15 cellular contexts compared by ENCODE assay signal in the genomic region with DNA sequence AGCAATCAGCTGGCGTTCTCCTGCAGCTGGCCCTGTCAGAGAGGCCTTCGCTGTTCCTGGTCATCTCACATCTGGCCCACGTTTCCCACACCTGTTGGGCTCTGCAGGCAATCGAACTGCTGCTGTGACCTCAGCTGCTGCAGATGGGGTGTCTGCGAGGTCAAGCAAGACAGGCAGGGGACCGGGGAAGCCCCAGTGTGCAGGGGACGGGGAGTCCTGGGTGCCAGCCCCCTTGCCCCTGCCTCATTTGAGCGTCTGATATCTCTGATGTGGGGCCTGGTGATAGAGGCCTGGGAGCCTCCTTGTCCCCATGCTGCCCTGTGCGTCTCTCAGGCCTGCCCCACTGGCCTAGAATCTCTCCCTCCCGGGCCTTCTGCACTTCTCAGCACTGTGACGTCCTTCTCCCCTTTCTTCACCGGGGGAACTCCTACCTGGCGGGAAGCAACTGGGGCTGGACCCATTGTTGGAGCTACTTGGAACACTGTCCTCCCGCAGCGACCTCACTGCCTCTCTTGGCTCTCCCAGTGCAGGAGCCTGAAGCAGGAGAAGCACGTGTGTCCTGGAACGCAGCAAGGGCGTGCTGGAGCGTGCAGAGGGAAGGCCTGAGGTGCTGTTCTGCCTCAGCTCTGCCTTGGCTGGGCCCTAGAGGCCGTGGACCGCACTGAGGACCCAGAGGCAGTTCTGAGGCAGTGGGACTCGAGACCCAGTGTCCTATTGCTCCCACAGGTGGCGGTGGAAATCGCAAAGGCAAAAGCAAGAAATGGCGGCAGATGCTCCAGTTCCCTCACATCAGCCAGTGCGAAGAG. TPM values are rescaled to one million over a fixed set of nuclear protein-coding genes. Genes with fewer than 3 reads are reported as not detected.
DNase-seq lines count a peak whose midpoint lies in the region; ATAC-seq and TF ChIP-seq lines count a peak whose summit lies in the region.
"Had no signal": no experiment of that assay in that cellular context is flagged by ENCODE, and none has a peak within 500 bp of the region (broad histone marks: within the 10 kb centered on the region; RNA-seq: fewer than 3 reads in every experiment).

No MANE protein-coding gene starts in this region.

- H3K36me3 Mint-ChIP-seq in CD14-positive monocyte: peaks cover 42 to 72% of the 10 kb centered on the region in 2 donors
- peaks cover 10% of the 10 kb centered on the region for H3K36me3 Mint-ChIP-seq in memory B cell

- TF ChIP-seq POLR2A in GM18505 (IDR thresholded peaks at IDR 0.05; ENCODE audit: borderline replicate concordance, extremely low read depth, insufficient read depth, insufficient read length): peak; percentile 18

- no peak for TF ChIP-seq CTCF in CD14-positive monocyte (IDR thresholded peaks at IDR 0.05)

- peaks cover 24% of the 10 kb centered on the region for H3K36me3 ChIP-seq in H7 (replicated peaks; ENCODE audit: control insufficient read depth, insufficient read depth, low read length)

- H3K27ac Mint-ChIP-seq in CD14-positive monocyte (peak overlapping the region; percentile 99 to 100 (median 99)), memory B cell (peak overlapping the region; percentile 91)

- intact Hi-C loops in CD14-positive monocyte (cut with micrococcal nuclease): loop anchor here in 1 of 2 donors (2.0 kb wide), 1 partner anchor 14 kb away; no protein-coding TSS in a partner anchor

- H3K27me3 ChIP-seq in H7 (ENCODE audit: control insufficient read depth, insufficient read depth, low read length): no peaks in the 10 kb centered on the region
- H3K27me3 ChIP-seq: heart right ventricle had no signal

- no peak for ATAC-seq in GM18505 (IDR thresholded peaks at IDR 0.05; ENCODE audit: unreplicated experiment)
- ATAC-seq in memory B cell (ENCODE audit: low read depth): no peak

- H3K4me3 Mint-ChIP-seq in CD14-positive monocyte (peak overlapping the region; percentile 73 to 95), memory B cell (peak overlapping the region; percentile 94)

- no peak overlapping the region for H3K4me3 ChIP-seq in H7 (ENCODE audit: insufficient read depth, low read depth, low read length)

- no peak for DNase-seq in CD14-positive monocyte (ENCODE audit: low spot score)
- DNase-seq in activated CD8-positive, alpha-beta memory T cell treated with anti-CD3 and anti-CD28 coated beads, Interleukin-2, amount 50 U/mL, for 48 hours: peak; percentile 66
- no peak for DNase-seq in memory B cell (ENCODE audit: low spot score in 2 of 2)
- DNase-seq in activated gamma-delta T cell (lab: John Stamatoyannopoulos, UW): no peak
- no peak for DNase-seq in H7
- no peak for DNase-seq in inferior parietal cortex (ENCODE audit: extremely low spot score)
- DNase-seq in EL: no peak
- DNase-seq: cerebellar nuclear complex, DMS 273 treated with DMSO at 0.1 percent for 48 hours, heart right ventricle, NCI-H82, trophoblast cell had no signal

- H3K4me1 Mint-ChIP-seq in CD14-positive monocyte (peaks cover 53% of the 10 kb centered on the region), memory B cell (peaks cover 35% of the 10 kb centered on the region)

- H3K9me3 Mint-ChIP-seq in CD14-positive monocyte: no peaks in the 10 kb centered on the region
- no peaks in the 10 kb centered on the region for H3K9me3 Mint-ChIP-seq in memory B cell

- H3K27me3 Mint-ChIP-seq in CD14-positive monocyte (ENCODE audit: low read depth in 3 of 3): peaks cover 0 to 1% (median 0%) of the 10 kb centered on the region in 3 donors
- H3K27me3 Mint-ChIP-seq in memory B cell: no peaks in the 10 kb centered on the region

RNA-seq across cellular contexts. Expression of a gene that starts 3.9 kb away (rescaled TPM):
- polyA plus RNA-seq in CD14-positive monocyte: 10 to 100 TPM; 41.6 to 63.4 TPM
- 62.4 and 66.8 TPM in 2 replicates for total RNA-seq in H7 (2014; rRNA removed; shearing (Covaris generic))

RNA-seq across cellular contexts. Expression of a gene that starts 16.3 kb away (rescaled TPM):
- polyA plus RNA-seq in CD14-positive monocyte: 1 to 10 TPM; 1.8 to 2.1 TPM
- 11.4 and 12.1 TPM in 2 replicates for total RNA-seq in H7 (2014; rRNA removed; shearing (Covaris generic))

RNA-seq across cellular contexts. Expression of a gene that starts 21.0 kb away (rescaled TPM):
- polyA plus RNA-seq in CD14-positive monocyte: 1 to 10 TPM; 1.4 to 1.5 TPM
- 3.2 and 3.7 TPM in 2 replicates for total RNA-seq in H7 (2014; rRNA removed; shearing (Covaris generic))

RNA-seq across cellular contexts. Expression of a gene that starts 29.9 kb away (rescaled TPM):
- polyA plus RNA-seq in CD14-positive monocyte: not detected
- not detected in 2 replicates for total RNA-seq in H7 (2014; rRNA removed; shearing (Covaris generic))
- total RNA-seq: heart right ventricle, LHCN-M2, mononuclear cell had no signal
- polyA plus RNA-seq: heart right ventricle had no signal

RNA-seq across cellular contexts. Expression of a gene that starts 43.1 kb away (rescaled TPM):
- polyA plus RNA-seq in CD14-positive monocyte: 1 to 10 TPM in 1 of 2 donors, under 1 TPM in 1; 0.71 to 1.6 TPM
- total RNA-seq in H7 (2014; rRNA removed; shearing (Covaris generic)): 165 and 216 TPM in 2 replicates
